9 cellular contexts compared by ENCODE assay signal in the genomic region with DNA sequence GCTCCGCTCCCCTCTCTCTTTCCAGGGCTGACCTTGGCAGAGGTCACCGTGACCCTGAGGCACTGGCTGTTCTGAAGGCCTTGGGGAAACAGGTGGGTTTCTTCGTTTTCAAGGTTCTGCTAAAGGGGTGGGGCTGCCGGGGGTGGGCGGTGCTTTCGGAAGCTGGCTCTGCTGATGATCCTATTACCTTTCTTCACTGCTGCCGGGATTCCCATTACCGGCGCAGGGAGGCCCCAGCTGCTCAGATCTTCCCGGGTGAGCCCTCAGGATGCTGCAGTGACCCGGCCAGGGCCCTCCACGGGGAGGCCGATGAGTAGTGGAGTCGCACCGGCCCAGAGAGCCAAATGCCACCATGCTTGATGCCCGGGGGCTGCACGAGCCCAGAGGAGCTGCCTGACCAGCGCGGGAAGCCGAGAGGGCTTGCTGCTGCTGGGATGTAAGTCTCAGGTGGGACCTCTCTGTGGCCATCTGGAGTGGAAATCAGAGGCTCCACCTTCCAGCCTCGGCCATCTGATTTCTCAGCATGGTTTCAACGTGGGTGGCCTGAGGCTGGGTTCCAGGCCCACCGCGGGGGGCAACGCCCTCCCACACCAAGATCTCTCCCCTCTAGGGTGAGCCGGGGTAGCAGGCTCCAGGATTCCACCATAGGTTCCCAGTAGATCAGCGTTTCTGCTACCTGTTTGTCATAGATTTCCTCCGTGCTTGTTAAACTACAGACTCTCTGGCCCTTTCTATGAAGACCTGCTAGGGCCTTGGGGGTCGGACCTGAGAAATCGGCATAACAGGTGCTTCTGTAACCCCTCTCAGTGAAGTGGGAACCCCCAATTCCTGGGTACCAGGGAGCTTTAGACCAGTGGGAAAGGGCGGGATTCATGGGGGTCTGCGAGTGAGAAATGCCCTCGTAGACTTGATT. TPM values are rescaled to one million over a fixed set of nuclear protein-coding genes. Genes with fewer than 3 reads are reported as not detected.
A peak's percentile ranks its signal among the peaks of the same experiment; 100 is the strongest.
DNase-seq lines count a peak whose midpoint lies in the region; ATAC-seq lines count a peak whose summit lies in the region.
"Had no signal": no experiment of that assay in that cellular context is flagged by ENCODE, and none has a peak within 500 bp of the region (broad histone marks: within the 10 kb centered on the region; RNA-seq: fewer than 3 reads in every experiment).

No MANE protein-coding gene starts in this region.

- peaks cover 6% of the 10 kb centered on the region for H3K4me1 ChIP-seq in iPS-15b (ENCODE audit: control insufficient read depth, insufficient read depth, low read length)

- ATAC-seq in stimulated activated naive B cell treated with anti-CD40 and anti-IgM and Interleukin-4, amounts not matched to agents 10 μg/mL and 1 μg/mL and 100 μg/mL, for 72 hours (replicated peaks) = no peak

- peak overlapping the region; percentile 85 for H3K27ac Mint-ChIP-seq in activated CD4-positive, alpha-beta T cell treated with anti-CD3 and anti-CD28 coated beads, Interleukin-2, amount 10 ng/mL, durations not matched to agents 7 days and 5 days
- peak overlapping the region; percentile 82 for H3K27ac Mint-ChIP-seq in activated CD4-positive, alpha-beta memory T cell treated with anti-CD3 and anti-CD28 coated beads, Interleukin-2, amount 10 ng/mL, durations not matched to agents 7 days and 5 days
- no peak overlapping the region for H3K27ac Mint-ChIP-seq in stimulated activated naive B cell treated with anti-CD40 and anti-IgM and Interleukin-4, amounts not matched to agents 10 μg/mL and 1 μg/mL and 100 μg/mL, for 72 hours

- peaks cover 28% of the 10 kb centered on the region for H3K4me1 Mint-ChIP-seq in activated CD4-positive, alpha-beta T cell treated with anti-CD3 and anti-CD28 coated beads, Interleukin-2, amount 10 ng/mL, durations not matched to agents 7 days and 5 days
- peaks cover 46% of the 10 kb centered on the region for H3K4me1 Mint-ChIP-seq in activated CD4-positive, alpha-beta memory T cell treated with anti-CD3 and anti-CD28 coated beads, Interleukin-2, amount 10 ng/mL, durations not matched to agents 7 days and 5 days
- peaks cover 5 to 24% of the 10 kb centered on the region in 2 donors for H3K4me1 Mint-ChIP-seq in stimulated activated naive B cell treated with anti-CD40 and anti-IgM and Interleukin-4, amounts not matched to agents 10 μg/mL and 1 μg/mL and 100 μg/mL, for 72 hours

- CTCF ChIA-PET in activated CD4-positive, alpha-beta T cell treated with anti-CD3 and anti-CD28 coated beads, Interleukin-2, amount 10 ng/mL, durations not matched to agents 7 days and 5 days (lab: Charles Lee) = interaction anchor here (1.1 to 4.4 kb wide), 6 partner anchors 10 to 561 kb away, joined by 3 to 12 read pairs (median 3); a partner anchor contains a TSS
- CTCF ChIA-PET in activated CD4-positive, alpha-beta memory T cell treated with anti-CD3 and anti-CD28 coated beads, Interleukin-2, amount 10 ng/mL, durations not matched to agents 7 days and 5 days (lab: Charles Lee) = interaction anchor here (0.7 to 1.6 kb wide), 10 partner anchors 11 to 220 kb away, joined by 3 to 12 read pairs (median 4); a partner anchor contains a TSS

- POLR2A ChIA-PET in activated CD4-positive, alpha-beta T cell treated with anti-CD3 and anti-CD28 coated beads, Interleukin-2, amount 10 ng/mL, durations not matched to agents 7 days and 5 days (lab: Charles Lee) = no interaction called here
- POLR2A ChIA-PET in activated CD4-positive, alpha-beta memory T cell treated with anti-CD3 and anti-CD28 coated beads, Interleukin-2, amount 10 ng/mL, durations not matched to agents 7 days and 5 days (lab: Charles Lee) = interaction anchor here (0.9 to 37.2 kb wide), 18 partner anchors 8 to 499 kb away, joined by 3 to 686 read pairs (median 4); a partner anchor contains a TSS

- peak overlapping the region; percentile 46 for H3K4me3 ChIP-seq in iPS-15b (ENCODE audit: low read depth, low read length)

- peaks cover 9% of the 10 kb centered on the region for H3K27me3 ChIP-seq in iPS-15b (ENCODE audit: control insufficient read depth, insufficient read depth, low read length)

- no peaks in the 10 kb centered on the region for H3K9me3 Mint-ChIP-seq in activated CD4-positive, alpha-beta T cell treated with anti-CD3 and anti-CD28 coated beads, Interleukin-2, amount 10 ng/mL, durations not matched to agents 7 days and 5 days
- no peaks in the 10 kb centered on the region for H3K9me3 Mint-ChIP-seq in activated CD4-positive, alpha-beta memory T cell treated with anti-CD3 and anti-CD28 coated beads, Interleukin-2, amount 10 ng/mL, durations not matched to agents 7 days and 5 days
- H3K9me3 Mint-ChIP-seq in stimulated activated naive B cell treated with anti-CD40 and anti-IgM and Interleukin-4, amounts not matched to agents 10 μg/mL and 1 μg/mL and 100 μg/mL, for 72 hours = no peaks in the 10 kb centered on the region

- peaks cover 2% of the 10 kb centered on the region for H3K36me3 Mint-ChIP-seq in activated CD4-positive, alpha-beta T cell treated with anti-CD3 and anti-CD28 coated beads, Interleukin-2, amount 10 ng/mL, durations not matched to agents 7 days and 5 days (ENCODE audit: low read depth)
- peaks cover 15% of the 10 kb centered on the region for H3K36me3 Mint-ChIP-seq in activated CD4-positive, alpha-beta memory T cell treated with anti-CD3 and anti-CD28 coated beads, Interleukin-2, amount 10 ng/mL, durations not matched to agents 7 days and 5 days (ENCODE audit: low read depth)
- peaks cover 0 to 1% of the 10 kb centered on the region in 2 donors for H3K36me3 Mint-ChIP-seq in stimulated activated naive B cell treated with anti-CD40 and anti-IgM and Interleukin-4, amounts not matched to agents 10 μg/mL and 1 μg/mL and 100 μg/mL, for 72 hours

- H3K27me3 Mint-ChIP-seq in activated CD4-positive, alpha-beta T cell treated with anti-CD3 and anti-CD28 coated beads, Interleukin-2, amount 10 ng/mL, durations not matched to agents 7 days and 5 days = peaks cover 14% of the 10 kb centered on the region
- peaks cover 9% of the 10 kb centered on the region for H3K27me3 Mint-ChIP-seq in activated CD4-positive, alpha-beta memory T cell treated with anti-CD3 and anti-CD28 coated beads, Interleukin-2, amount 10 ng/mL, durations not matched to agents 7 days and 5 days
- no peaks in the 10 kb centered on the region for H3K27me3 Mint-ChIP-seq in stimulated activated naive B cell treated with anti-CD40 and anti-IgM and Interleukin-4, amounts not matched to agents 10 μg/mL and 1 μg/mL and 100 μg/mL, for 72 hours

- no peak overlapping the region for H3K27ac ChIP-seq in caudate nucleus (ENCODE audit: low read depth, low read length)

- H3K4me3 Mint-ChIP-seq in activated CD4-positive, alpha-beta T cell treated with anti-CD3 and anti-CD28 coated beads, Interleukin-2, amount 10 ng/mL, durations not matched to agents 7 days and 5 days = peak overlapping the region; percentile 78
- H3K4me3 Mint-ChIP-seq in activated CD4-positive, alpha-beta memory T cell treated with anti-CD3 and anti-CD28 coated beads, Interleukin-2, amount 10 ng/mL, durations not matched to agents 7 days and 5 days = peak overlapping the region; percentile 83
- H3K4me3 Mint-ChIP-seq in stimulated activated naive B cell treated with anti-CD40 and anti-IgM and Interleukin-4, amounts not matched to agents 10 μg/mL and 1 μg/mL and 100 μg/mL, for 72 hours = peak overlapping the region; percentile 82 to 85

- H3K9ac ChIP-seq in iPS-15b (ENCODE audit: low read depth, low read length) = no peak overlapping the region

- H3K9me3 ChIP-seq in iPS-15b (ENCODE audit: control insufficient read depth, insufficient read depth, low read length) = no peaks in the 10 kb centered on the region

- no peaks in the 10 kb centered on the region for H3K36me3 ChIP-seq in iPS-15b (ENCODE audit: control insufficient read depth, insufficient read depth, low read length)

- no peak for DNase-seq in activated CD4-positive, alpha-beta T cell treated with anti-CD3 and anti-CD28 coated beads, Interleukin-2, amount 10 ng/mL, durations not matched to agents 7 days and 5 days
- no peak for DNase-seq in activated CD4-positive, alpha-beta T cell treated with anti-CD3 and anti-CD28 coated beads, Interleukin-2, amount 50 U/mL, for 1 hour
- no peak for DNase-seq in activated CD4-positive, alpha-beta memory T cell treated with anti-CD3 and anti-CD28 coated beads, Interleukin-2, amount 10 ng/mL, durations not matched to agents 7 days and 5 days
- no peak for DNase-seq in stimulated activated naive B cell treated with anti-CD40 and anti-IgM and Interleukin-4, amounts not matched to agents 10 μg/mL and 1 μg/mL and 100 μg/mL, for 72 hours
- DNase-seq in caudate nucleus (lab: John Stamatoyannopoulos, UW) (no peak), OCI-M1 (lab: John Stamatoyannopoulos, UW) (no peak), SHP77 treated with DMSO at 0.1 percent for 48 hours (lab: John Stamatoyannopoulos, UW) (no peak)
- DNase-seq: NCI-H2081 treated with DMSO at 0.1 percent for 48 hours had no signal

RNA-seq across cellular contexts. Expression of a gene that starts 21.6 kb away (rescaled TPM):
- total RNA-seq in activated CD4-positive, alpha-beta T cell treated with anti-CD3 and anti-CD28 coated beads, Interleukin-2, amount 10 ng/mL, durations not matched to agents 7 days and 5 days = 100 to 1,000 TPM; 197 to 255 TPM
- total RNA-seq in activated CD4-positive, alpha-beta memory T cell treated with anti-CD3 and anti-CD28 coated beads, Interleukin-2, amount 10 ng/mL, durations not matched to agents 7 days and 5 days = 100 to 1,000 TPM; 266 to 270 TPM
